Comparison of ENCODE assay signal across 24 cellular contexts in genomic region chr17:58611331-58611730, GRCh38.
DNase-seq lines count a peak whose midpoint lies in the region; ATAC-seq and TF ChIP-seq lines count a peak whose summit lies in the region.
"Had no signal": no experiment of that assay in that cellular context is flagged by ENCODE, and none has a peak within 500 bp of the region (broad histone marks: within the 10 kb centered on the region; RNA-seq: fewer than 3 reads in every experiment).

No MANE protein-coding gene starts in this region.

- ATAC-seq in stimulated activated effector memory CD8-positive, alpha-beta T cell treated with anti-CD3 and anti-CD28 coated beads, Interleukin-12 subunit alpha, Interleukin-12 subunit beta, amount 100 ng/mL, for 72 hours = no peak
- ATAC-seq in HG02571 (IDR thresholded peaks at IDR 0.05; ENCODE audit: unreplicated experiment) = no peak

- no peaks in the 10 kb centered on the region for H3K27me3 ChIP-seq in OCI-LY3 (ENCODE audit: low read depth, low read length)
- no peaks in the 10 kb centered on the region for H3K27me3 ChIP-seq in tibial artery
- H3K27me3 ChIP-seq: BE2C, BLaER1 had no signal

- peaks cover 12% of the 10 kb centered on the region for H3K4me1 Mint-ChIP-seq in stimulated activated effector memory CD8-positive, alpha-beta T cell treated with anti-CD3 and anti-CD28 coated beads, Interleukin-12 subunit alpha, Interleukin-12 subunit beta, amount 100 ng/mL, for 72 hours

- no peak overlapping the region for H2AFZ ChIP-seq in OCI-LY3 (ENCODE audit: low read depth, low read length)

- H3K36me3 ChIP-seq in OCI-LY3 (replicated peaks; ENCODE audit: low read depth, low read length) (peaks cover 7% of the 10 kb centered on the region), tibial artery (no peaks in the 10 kb centered on the region)
- H3K36me3 ChIP-seq: BE2C, BLaER1 had no signal

- no peak overlapping the region for H3K4me2 ChIP-seq in OCI-LY3 (ENCODE audit: low read length)
- H3K4me2 ChIP-seq: BLaER1 had no signal

- H3K27ac ChIP-seq in OCI-LY3 (ENCODE audit: low read length) (peak overlapping the region; percentile 7; the same call in 1 of the 2 replicates), tibial artery (no peak overlapping the region)
- H3K27ac ChIP-seq: BLaER1 had no signal

- H3K4me1 ChIP-seq in OCI-LY3 (ENCODE audit: low read length) (peaks cover 66% of the 10 kb centered on the region), tibial artery (no peaks in the 10 kb centered on the region)
- H3K4me1 ChIP-seq: BE2C had no signal

- no peaks in the 10 kb centered on the region for H3K36me3 Mint-ChIP-seq in stimulated activated effector memory CD8-positive, alpha-beta T cell treated with anti-CD3 and anti-CD28 coated beads, Interleukin-12 subunit alpha, Interleukin-12 subunit beta, amount 100 ng/mL, for 72 hours
- H3K36me3 Mint-ChIP-seq: CD14-positive monocyte; CD4-positive, alpha-beta memory T cell; CD8-positive, alpha-beta memory T cell had no signal

- H3K27ac Mint-ChIP-seq in stimulated activated effector memory CD8-positive, alpha-beta T cell treated with anti-CD3 and anti-CD28 coated beads, Interleukin-12 subunit alpha, Interleukin-12 subunit beta, amount 100 ng/mL, for 72 hours = peak overlapping the region; percentile 52
- H3K27ac Mint-ChIP-seq: CD14-positive monocyte had no signal

- TF ChIP-seq CTCF in OCI-LY3 (IDR thresholded peaks at IDR 0.05; ENCODE audit: low read depth, low read length) (no peak), tibial artery (IDR thresholded peaks at IDR 0.05) (no peak)

- no peaks in the 10 kb centered on the region for H4K20me1 ChIP-seq in OCI-LY3 (ENCODE audit: insufficient read depth, low read length)
- H4K20me1 ChIP-seq: BLaER1 had no signal

- H3K4me3 Mint-ChIP-seq in stimulated activated effector memory CD8-positive, alpha-beta T cell treated with anti-CD3 and anti-CD28 coated beads, Interleukin-12 subunit alpha, Interleukin-12 subunit beta, amount 100 ng/mL, for 72 hours = no peak overlapping the region
- H3K4me3 Mint-ChIP-seq: CD14-positive monocyte; CD4-positive, alpha-beta memory T cell; CD4-positive, CD25-positive, alpha-beta regulatory T cell; CD8-positive, alpha-beta memory T cell had no signal

- H3K9me3 ChIP-seq in OCI-LY3 (ENCODE audit: insufficient read depth, low read length) (0 out of 2 replicates have a peak, but pooled peaks cover 3% of the 10 kb centered on the region), tibial artery (no peaks in the 10 kb centered on the region)
- H3K9me3 ChIP-seq: BE2C, BLaER1 had no signal

- intact Hi-C loops in tibial artery (cut with DNase I; ENCODE audit: low total_unique reads) = no loop called here

- DNase-seq in HT1080 (ENCODE audit: low read depth) = peak; percentile 12
- DNase-seq in astrocyte of the hippocampus (ENCODE audit: low read depth, low spot score) = peak; percentile 52
- DNase-seq in stimulated activated effector memory CD8-positive, alpha-beta T cell treated with anti-CD3 and anti-CD28 coated beads, Interleukin-12 subunit alpha, Interleukin-12 subunit beta, amount 100 ng/mL, for 72 hours (ENCODE audit: low spot score in 2 of 2) = no peak
- no peak for DNase-seq in tibial artery
- DNase-seq in NCI-H2081 treated with DMSO at 0.1 percent for 48 hours (lab: John Stamatoyannopoulos, UW) = no peak
- DNase-seq in activated CD8-positive, alpha-beta memory T cell treated with anti-CD3 and anti-CD28 coated beads, Interleukin-2, amount 50 U/mL, for 4 hours = no peak
- DNase-seq: 8988T; ACHN; BE2C; C1 segment of cervical spinal cord; CD4-positive, alpha-beta memory T cell; CD4-positive, CD25-positive, alpha-beta regulatory T cell; CD8-positive, alpha-beta memory T cell; COR-L47; DMS 273 treated with DMSO at 0.1 percent for 48 hours; DMS153; DMS53; DMS79; DND-41; GF-D8 had no signal

- H3K9me3 Mint-ChIP-seq in stimulated activated effector memory CD8-positive, alpha-beta T cell treated with anti-CD3 and anti-CD28 coated beads, Interleukin-12 subunit alpha, Interleukin-12 subunit beta, amount 100 ng/mL, for 72 hours = no peaks in the 10 kb centered on the region
- H3K9me3 Mint-ChIP-seq: CD14-positive monocyte; CD4-positive, alpha-beta memory T cell; CD4-positive, CD25-positive, alpha-beta regulatory T cell; CD8-positive, alpha-beta memory T cell had no signal

- H3K4me3 ChIP-seq in OCI-LY3 (ENCODE audit: low read length) (no peak overlapping the region), tibial artery (no peak overlapping the region)
- H3K4me3 ChIP-seq: BLaER1 had no signal

- H3K9ac ChIP-seq in OCI-LY3 (ENCODE audit: low read length) = no peak overlapping the region
- H3K9ac ChIP-seq: BLaER1 had no signal

- peaks cover 10% of the 10 kb centered on the region for H3K79me2 ChIP-seq in OCI-LY3 (ENCODE audit: low read length)

Comparison
In these comparisons a context has a peak if more than half of its experiments do, and no peak if none do; other contexts are left out.
1. DNase-seq: peak in HT1080 (single experiment) and astrocyte of the hippocampus (single experiment); none in stimulated activated effector memory CD8-positive, alpha-beta T cell treated with anti-CD3 and anti-CD28 coated beads, Interleukin-12 subunit alpha, Interleukin-12 subunit beta, amount 100 ng/mL, for 72 hours (0 of 2), tibial artery (0 of 2), NCI-H2081 treated with DMSO at 0.1 percent for 48 hours (single experiment) and activated CD8-positive, alpha-beta memory T cell treated with anti-CD3 and anti-CD28 coated beads, Interleukin-2, amount 50 U/mL, for 4 hours (single experiment).